In the genomic region with DNA sequence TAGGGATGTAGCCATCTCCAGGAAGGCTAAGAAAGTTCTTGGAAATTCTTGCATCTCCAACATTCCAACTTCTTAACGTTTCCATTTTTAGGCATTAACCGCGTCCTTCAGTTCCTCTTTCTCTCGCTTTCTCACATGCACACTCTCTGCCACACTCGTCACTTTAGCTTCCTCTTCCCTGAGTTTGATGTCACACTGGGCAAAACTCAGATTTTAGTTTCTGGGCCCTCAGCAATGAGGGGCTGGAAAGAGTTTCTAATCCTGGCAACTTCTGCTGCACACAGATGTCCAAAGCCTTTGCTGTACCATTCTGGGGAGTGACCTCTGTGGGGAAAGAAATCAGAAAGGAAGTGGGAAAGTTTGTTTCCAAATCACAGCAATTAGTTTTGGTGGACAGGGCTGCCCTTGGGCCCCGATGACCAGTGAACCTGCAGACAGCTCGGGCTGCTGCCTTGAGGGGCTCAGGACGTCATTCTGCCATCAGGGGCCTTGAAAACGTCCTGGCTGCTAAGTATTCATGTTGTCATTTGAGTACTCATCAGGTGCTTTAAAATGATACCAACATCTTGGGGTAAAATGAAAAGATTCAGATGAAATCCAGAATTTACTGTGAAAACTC, we compare ENCODE assay signal across 1 cellular context.
TF ChIP-seq lines count a peak whose summit lies in the region.

No MANE protein-coding gene starts in this region.

TF ChIP-seq in GM12878, 131 proteins besides CTCF, POLR2A, EP300 and RAD21 (continued from another document):
- peak; percentile 59 for TF ChIP-seq RUNX3 (IDR thresholded peaks at IDR 0.05; ENCODE audit: low read length)
- no peak for TF ChIP-seq TCF7 (IDR thresholded peaks at IDR 0.05; ENCODE audit: borderline replicate concordance)
- TF ChIP-seq POLR2AphosphoS5 (IDR thresholded peaks at IDR 0.05; ENCODE audit: low read length), result no peak
- peak; percentile 79 for TF ChIP-seq EED (IDR thresholded peaks at IDR 0.05; ENCODE audit: low read depth)
- TF ChIP-seq DPF2 (IDR thresholded peaks at IDR 0.05), result peak; percentile 45; the same call in 1 of the 2 replicates
- peak; percentile 16; the same call in 1 of the 2 replicates for TF ChIP-seq ATF7 (IDR thresholded peaks at IDR 0.05; ENCODE audit: low read depth)
- TF ChIP-seq, protein P1, sequence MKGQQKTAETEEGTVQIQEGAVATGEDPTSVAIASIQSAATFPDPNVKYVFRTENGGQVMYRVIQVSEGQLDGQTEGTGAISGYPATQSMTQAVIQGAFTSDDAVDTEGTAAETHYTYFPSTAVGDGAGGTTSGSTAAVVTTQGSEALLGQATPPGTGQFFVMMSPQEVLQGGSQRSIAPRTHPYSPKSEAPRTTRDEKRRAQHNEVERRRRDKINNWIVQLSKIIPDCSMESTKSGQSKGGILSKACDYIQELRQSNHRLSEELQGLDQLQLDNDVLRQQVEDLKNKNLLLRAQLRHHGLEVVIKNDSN (IDR thresholded peaks at IDR 0.05; ENCODE audit: borderline replicate concordance, extremely low read length, insufficient read depth, low read depth, low read length), result no peak
- TF ChIP-seq CREB1 (IDR thresholded peaks at IDR 0.05; ENCODE audit: low read depth), result peak; percentile 49; the same call in 1 of the 2 replicates
- TF ChIP-seq, protein P2, sequence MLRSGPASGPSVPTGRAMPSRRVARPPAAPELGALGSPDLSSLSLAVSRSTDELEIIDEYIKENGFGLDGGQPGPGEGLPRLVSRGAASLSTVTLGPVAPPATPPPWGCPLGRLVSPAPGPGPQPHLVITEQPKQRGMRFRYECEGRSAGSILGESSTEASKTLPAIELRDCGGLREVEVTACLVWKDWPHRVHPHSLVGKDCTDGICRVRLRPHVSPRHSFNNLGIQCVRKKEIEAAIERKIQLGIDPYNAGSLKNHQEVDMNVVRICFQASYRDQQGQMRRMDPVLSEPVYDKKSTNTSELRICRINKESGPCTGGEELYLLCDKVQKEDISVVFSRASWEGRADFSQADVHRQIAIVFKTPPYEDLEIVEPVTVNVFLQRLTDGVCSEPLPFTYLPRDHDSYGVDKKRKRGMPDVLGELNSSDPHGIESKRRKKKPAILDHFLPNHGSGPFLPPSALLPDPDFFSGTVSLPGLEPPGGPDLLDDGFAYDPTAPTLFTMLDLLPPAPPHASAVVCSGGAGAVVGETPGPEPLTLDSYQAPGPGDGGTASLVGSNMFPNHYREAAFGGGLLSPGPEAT (IDR thresholded peaks at IDR 0.05; ENCODE audit: low read depth), result peak; percentile 73; the same call in 1 of the 2 replicates
- peak; percentile 91 to 95 for TF ChIP-seq IKZF2 (IDR thresholded peaks at IDR 0.05)
- TF ChIP-seq, protein P3, sequence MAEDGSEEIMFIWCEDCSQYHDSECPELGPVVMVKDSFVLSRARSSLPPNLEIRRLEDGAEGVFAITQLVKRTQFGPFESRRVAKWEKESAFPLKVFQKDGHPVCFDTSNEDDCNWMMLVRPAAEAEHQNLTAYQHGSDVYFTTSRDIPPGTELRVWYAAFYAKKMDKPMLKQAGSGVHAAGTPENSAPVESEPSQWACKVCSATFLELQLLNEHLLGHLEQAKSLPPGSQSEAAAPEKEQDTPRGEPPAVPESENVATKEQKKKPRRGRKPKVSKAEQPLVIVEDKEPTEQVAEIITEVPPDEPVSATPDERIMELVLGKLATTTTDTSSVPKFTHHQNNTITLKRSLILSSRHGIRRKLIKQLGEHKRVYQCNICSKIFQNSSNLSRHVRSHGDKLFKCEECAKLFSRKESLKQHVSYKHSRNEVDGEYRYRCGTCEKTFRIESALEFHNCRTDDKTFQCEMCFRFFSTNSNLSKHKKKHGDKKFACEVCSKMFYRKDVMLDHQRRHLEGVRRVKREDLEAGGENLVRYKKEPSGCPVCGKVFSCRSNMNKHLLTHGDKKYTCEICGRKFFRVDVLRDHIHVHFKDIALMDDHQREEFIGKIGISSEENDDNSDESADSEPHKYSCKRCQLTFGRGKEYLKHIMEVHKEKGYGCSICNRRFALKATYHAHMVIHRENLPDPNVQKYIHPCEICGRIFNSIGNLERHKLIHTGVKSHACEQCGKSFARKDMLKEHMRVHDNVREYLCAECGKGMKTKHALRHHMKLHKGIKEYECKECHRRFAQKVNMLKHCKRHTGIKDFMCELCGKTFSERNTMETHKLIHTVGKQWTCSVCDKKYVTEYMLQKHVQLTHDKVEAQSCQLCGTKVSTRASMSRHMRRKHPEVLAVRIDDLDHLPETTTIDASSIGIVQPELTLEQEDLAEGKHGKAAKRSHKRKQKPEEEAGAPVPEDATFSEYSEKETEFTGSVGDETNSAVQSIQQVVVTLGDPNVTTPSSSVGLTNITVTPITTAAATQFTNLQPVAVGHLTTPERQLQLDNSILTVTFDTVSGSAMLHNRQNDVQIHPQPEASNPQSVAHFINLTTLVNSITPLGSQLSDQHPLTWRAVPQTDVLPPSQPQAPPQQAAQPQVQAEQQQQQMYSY (CRISPR knock-in tag; IDR thresholded peaks at IDR 0.05), result no peak
- TF ChIP-seq BHLHE40 (IDR thresholded peaks at IDR 0.05; ENCODE audit: borderline replicate concordance in 1 of 2, low read depth in 2 of 2, low read length in 1 of 2), result peak; percentile 18 to 37; a peak in 2 of 4 replicates
- TF ChIP-seq, protein P4, sequence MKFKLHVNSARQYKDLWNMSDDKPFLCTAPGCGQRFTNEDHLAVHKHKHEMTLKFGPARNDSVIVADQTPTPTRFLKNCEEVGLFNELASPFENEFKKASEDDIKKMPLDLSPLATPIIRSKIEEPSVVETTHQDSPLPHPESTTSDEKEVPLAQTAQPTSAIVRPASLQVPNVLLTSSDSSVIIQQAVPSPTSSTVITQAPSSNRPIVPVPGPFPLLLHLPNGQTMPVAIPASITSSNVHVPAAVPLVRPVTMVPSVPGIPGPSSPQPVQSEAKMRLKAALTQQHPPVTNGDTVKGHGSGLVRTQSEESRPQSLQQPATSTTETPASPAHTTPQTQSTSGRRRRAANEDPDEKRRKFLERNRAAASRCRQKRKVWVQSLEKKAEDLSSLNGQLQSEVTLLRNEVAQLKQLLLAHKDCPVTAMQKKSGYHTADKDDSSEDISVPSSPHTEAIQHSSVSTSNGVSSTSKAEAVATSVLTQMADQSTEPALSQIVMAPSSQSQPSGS (IDR thresholded peaks at IDR 0.05; ENCODE audit: low read length), result no peak
- TF ChIP-seq MTA2 (IDR thresholded peaks at IDR 0.05; ENCODE audit: low read depth), result peak; percentile 49; the same call in 1 of the 2 replicates
